Comparison of ENCODE assay signal across 1 cellular context in the genomic region with DNA sequence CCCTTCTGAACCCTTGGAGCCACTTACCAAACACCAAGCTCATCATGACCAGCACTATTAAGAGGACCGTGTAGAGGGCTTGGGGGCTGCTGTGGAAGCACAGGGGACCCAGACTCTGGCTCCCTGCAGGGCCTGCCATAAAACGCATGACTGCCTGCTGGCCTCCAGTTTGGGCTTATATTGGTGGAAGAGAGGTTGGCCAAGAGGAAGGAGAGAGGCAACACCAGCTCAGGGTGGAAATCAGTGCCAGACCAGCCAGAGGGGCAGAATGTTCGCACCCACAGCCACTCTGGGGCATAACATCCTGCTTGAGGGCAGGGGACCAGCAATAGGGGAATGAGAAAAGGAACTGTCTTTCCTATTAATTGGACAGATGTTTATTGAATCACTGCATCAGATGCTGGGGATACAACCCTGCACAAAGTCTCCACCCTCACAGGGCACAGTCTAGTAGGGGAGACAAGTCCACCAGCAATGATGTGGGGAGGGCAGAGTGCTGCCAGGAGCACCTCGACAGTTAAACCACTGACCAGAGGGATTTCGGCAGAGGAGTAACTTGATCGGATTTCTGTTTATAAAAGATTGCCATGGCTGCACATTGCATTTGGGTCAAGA.
TF ChIP-seq lines count a peak whose summit lies in the region.

No MANE protein-coding gene starts in this region.

TF ChIP-seq in GM12878, 131 proteins besides CTCF, POLR2A, EP300 and RAD21:
- no peak for TF ChIP-seq POLR2AphosphoS5 (IDR thresholded peaks at IDR 0.05; ENCODE audit: low read length)
- TF ChIP-seq CREM (IDR thresholded peaks at IDR 0.05; ENCODE audit: low read depth), result no peak
- no peak for TF ChIP-seq JUNB (IDR thresholded peaks at IDR 0.05)
- TF ChIP-seq CEBPB (IDR thresholded peaks at IDR 0.05; ENCODE audit: borderline replicate concordance in 1 of 2, low read depth in 2 of 2, low read length in 2 of 2), result no peak
- no peak for TF ChIP-seq ETV6 (conservative IDR thresholded peaks at IDR 0.05 in 1 of 2, IDR thresholded peaks at IDR 0.05 in 1 of 2; ENCODE audit: borderline replicate concordance in 1 of 2, low read depth in 1 of 2)
- TF ChIP-seq SRF (IDR thresholded peaks at IDR 0.05; ENCODE audit: low read depth in 2 of 2, low read length in 2 of 2), result no peak
- TF ChIP-seq KLF5 (IDR thresholded peaks at IDR 0.05; ENCODE audit: partially characterized antibody), result no peak
- TF ChIP-seq SIN3A (IDR thresholded peaks at IDR 0.05; ENCODE audit: low read depth, low read length), result no peak
- TF ChIP-seq NFYA (IDR thresholded peaks at IDR 0.05; ENCODE audit: borderline replicate concordance, low read depth, low read length), result no peak
- TF ChIP-seq, protein P1, sequence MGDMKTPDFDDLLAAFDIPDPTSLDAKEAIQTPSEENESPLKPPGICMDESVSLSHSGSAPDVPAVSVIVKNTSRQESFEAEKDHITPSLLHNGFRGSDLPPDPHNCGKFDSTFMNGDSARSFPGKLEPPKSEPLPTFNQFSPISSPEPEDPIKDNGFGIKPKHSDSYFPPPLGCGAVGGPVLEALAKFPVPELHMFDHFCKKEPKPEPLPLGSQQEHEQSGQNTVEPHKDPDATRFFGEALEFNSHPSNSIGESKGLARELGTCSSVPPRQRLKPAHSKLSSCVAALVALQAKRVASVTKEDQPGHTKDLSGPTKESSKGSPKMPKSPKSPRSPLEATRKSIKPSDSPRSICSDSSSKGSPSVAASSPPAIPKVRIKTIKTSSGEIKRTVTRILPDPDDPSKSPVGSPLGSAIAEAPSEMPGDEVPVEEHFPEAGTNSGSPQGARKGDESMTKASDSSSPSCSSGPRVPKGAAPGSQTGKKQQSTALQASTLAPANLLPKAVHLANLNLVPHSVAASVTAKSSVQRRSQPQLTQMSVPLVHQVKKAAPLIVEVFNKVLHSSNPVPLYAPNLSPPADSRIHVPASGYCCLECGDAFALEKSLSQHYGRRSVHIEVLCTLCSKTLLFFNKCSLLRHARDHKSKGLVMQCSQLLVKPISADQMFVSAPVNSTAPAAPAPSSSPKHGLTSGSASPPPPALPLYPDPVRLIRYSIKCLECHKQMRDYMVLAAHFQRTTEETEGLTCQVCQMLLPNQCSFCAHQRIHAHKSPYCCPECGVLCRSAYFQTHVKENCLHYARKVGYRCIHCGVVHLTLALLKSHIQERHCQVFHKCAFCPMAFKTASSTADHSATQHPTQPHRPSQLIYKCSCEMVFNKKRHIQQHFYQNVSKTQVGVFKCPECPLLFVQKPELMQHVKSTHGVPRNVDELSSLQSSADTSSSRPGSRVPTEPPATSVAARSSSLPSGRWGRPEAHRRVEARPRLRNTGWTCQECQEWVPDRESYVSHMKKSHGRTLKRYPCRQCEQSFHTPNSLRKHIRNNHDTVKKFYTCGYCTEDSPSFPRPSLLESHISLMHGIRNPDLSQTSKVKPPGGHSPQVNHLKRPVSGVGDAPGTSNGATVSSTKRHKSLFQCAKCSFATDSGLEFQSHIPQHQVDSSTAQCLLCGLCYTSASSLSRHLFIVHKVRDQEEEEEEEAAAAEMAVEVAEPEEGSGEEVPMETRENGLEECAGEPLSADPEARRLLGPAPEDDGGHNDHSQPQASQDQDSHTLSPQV (IDR thresholded peaks at IDR 0.05), result no peak
- no peak for TF ChIP-seq SMARCA5 (IDR thresholded peaks at IDR 0.05)
- TF ChIP-seq RCOR1 (conservative IDR thresholded peaks at IDR 0.05; ENCODE audit: low read depth, low read length), result no peak
- no peak for TF ChIP-seq CHD2 (IDR thresholded peaks at IDR 0.05; ENCODE audit: borderline replicate concordance, low read depth, low read length)
- no peak for TF ChIP-seq EZH2 (IDR thresholded peaks at IDR 0.05; ENCODE audit: borderline replicate concordance, control insufficient read depth, low read depth, low read length)
- TF ChIP-seq, protein P2, sequence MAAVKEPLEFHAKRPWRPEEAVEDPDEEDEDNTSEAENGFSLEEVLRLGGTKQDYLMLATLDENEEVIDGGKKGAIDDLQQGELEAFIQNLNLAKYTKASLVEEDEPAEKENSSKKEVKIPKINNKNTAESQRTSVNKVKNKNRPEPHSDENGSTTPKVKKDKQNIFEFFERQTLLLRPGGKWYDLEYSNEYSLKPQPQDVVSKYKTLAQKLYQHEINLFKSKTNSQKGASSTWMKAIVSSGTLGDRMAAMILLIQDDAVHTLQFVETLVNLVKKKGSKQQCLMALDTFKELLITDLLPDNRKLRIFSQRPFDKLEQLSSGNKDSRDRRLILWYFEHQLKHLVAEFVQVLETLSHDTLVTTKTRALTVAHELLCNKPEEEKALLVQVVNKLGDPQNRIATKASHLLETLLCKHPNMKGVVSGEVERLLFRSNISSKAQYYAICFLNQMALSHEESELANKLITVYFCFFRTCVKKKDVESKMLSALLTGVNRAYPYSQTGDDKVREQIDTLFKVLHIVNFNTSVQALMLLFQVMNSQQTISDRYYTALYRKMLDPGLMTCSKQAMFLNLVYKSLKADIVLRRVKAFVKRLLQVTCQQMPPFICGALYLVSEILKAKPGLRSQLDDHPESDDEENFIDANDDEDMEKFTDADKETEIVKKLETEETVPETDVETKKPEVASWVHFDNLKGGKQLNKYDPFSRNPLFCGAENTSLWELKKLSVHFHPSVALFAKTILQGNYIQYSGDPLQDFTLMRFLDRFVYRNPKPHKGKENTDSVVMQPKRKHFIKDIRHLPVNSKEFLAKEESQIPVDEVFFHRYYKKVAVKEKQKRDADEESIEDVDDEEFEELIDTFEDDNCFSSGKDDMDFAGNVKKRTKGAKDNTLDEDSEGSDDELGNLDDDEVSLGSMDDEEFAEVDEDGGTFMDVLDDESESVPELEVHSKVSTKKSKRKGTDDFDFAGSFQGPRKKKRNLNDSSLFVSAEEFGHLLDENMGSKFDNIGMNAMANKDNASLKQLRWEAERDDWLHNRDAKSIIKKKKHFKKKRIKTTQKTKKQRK (IDR thresholded peaks at IDR 0.05; ENCODE audit: low read depth, low read length), result no peak
- TF ChIP-seq SPI1 (IDR thresholded peaks at IDR 0.05; ENCODE audit: borderline replicate concordance, insufficient read depth, low read depth, low read length), result no peak
- TF ChIP-seq, protein P3, sequence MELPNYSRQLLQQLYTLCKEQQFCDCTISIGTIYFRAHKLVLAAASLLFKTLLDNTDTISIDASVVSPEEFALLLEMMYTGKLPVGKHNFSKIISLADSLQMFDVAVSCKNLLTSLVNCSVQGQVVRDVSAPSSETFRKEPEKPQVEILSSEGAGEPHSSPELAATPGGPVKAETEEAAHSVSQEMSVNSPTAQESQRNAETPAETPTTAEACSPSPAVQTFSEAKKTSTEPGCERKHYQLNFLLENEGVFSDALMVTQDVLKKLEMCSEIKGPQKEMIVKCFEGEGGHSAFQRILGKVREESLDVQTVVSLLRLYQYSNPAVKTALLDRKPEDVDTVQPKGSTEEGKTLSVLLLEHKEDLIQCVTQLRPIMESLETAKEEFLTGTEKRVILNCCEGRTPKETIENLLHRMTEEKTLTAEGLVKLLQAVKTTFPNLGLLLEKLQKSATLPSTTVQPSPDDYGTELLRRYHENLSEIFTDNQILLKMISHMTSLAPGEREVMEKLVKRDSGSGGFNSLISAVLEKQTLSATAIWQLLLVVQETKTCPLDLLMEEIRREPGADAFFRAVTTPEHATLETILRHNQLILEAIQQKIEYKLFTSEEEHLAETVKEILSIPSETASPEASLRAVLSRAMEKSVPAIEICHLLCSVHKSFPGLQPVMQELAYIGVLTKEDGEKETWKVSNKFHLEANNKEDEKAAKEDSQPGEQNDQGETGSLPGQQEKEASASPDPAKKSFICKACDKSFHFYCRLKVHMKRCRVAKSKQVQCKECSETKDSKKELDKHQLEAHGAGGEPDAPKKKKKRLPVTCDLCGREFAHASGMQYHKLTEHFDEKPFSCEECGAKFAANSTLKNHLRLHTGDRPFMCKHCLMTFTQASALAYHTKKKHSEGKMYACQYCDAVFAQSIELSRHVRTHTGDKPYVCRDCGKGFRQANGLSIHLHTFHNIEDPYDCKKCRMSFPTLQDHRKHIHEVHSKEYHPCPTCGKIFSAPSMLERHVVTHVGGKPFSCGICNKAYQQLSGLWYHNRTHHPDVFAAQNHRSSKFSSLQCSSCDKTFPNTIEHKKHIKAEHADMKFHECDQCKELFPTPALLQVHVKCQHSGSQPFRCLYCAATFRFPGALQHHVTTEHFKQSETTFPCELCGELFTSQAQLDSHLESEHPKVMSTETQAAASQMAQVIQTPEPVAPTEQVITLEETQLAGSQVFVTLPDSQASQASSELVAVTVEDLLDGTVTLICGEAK (IDR thresholded peaks at IDR 0.05; ENCODE audit: borderline replicate concordance), result no peak
- TF ChIP-seq, protein P4, sequence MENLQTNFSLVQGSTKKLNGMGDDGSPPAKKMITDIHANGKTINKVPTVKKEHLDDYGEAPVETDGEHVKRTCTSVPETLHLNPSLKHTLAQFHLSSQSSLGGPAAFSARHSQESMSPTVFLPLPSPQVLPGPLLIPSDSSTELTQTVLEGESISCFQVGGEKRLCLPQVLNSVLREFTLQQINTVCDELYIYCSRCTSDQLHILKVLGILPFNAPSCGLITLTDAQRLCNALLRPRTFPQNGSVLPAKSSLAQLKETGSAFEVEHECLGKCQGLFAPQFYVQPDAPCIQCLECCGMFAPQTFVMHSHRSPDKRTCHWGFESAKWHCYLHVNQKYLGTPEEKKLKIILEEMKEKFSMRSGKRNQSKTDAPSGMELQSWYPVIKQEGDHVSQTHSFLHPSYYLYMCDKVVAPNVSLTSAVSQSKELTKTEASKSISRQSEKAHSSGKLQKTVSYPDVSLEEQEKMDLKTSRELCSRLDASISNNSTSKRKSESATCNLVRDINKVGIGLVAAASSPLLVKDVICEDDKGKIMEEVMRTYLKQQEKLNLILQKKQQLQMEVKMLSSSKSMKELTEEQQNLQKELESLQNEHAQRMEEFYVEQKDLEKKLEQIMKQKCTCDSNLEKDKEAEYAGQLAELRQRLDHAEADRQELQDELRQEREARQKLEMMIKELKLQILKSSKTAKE (IDR thresholded peaks at IDR 0.05; ENCODE audit: low read depth, poor library complexity, severe bottlenecking), result no peak
- no peak for TF ChIP-seq HDAC2 (IDR thresholded peaks at IDR 0.05)
- TF ChIP-seq, protein P5, sequence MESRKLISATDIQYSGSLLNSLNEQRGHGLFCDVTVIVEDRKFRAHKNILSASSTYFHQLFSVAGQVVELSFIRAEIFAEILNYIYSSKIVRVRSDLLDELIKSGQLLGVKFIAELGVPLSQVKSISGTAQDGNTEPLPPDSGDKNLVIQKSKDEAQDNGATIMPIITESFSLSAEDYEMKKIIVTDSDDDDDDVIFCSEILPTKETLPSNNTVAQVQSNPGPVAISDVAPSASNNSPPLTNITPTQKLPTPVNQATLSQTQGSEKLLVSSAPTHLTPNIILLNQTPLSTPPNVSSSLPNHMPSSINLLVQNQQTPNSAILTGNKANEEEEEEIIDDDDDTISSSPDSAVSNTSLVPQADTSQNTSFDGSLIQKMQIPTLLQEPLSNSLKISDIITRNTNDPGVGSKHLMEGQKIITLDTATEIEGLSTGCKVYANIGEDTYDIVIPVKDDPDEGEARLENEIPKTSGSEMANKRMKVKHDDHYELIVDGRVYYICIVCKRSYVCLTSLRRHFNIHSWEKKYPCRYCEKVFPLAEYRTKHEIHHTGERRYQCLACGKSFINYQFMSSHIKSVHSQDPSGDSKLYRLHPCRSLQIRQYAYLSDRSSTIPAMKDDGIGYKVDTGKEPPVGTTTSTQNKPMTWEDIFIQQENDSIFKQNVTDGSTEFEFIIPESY (IDR thresholded peaks at IDR 0.05), result no peak
TF ChIP-seq in GM12878: peak in this region for 0.
